In the genomic region with DNA sequence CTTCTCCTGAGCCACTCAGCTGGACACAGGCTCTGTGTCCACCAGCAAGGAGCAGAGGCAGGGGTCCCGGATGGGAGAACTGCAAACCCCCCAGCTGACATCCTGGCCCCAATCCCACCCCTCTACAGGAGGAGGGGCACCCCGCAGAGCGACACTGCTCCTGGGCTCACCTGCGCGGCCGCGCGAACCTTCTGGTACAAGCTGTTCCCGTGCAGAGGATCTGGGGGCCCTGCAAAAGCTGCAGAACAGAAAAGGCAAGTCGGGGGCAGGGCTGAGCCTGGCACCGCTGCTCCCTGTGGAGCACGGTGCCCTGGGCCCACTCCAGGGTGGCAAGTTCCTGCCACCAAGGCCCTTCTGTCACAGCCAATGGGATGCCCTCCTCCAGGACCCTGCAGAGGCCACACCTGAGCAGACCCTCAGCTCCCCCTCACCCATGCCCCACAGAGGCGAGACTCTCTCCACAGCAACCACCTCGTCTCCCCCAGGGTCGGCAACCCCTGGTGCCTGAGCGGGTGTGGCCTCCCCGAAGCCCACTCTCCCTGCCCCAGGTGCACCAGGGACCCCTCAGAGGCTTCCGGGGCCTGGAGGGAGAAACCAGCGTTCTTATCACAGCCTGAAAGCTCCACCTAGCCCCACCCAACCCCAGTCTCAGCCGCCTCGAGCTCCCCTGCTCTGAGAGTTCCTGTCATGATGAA, we compare ENCODE assay signal across 20 cellular contexts. TPM values are rescaled to one million over a fixed set of nuclear protein-coding genes. Genes with fewer than 3 reads are reported as not detected.
A peak's percentile ranks its signal among the peaks of the same experiment; 100 is the strongest.
DNase-seq lines count a peak whose midpoint lies in the region; ATAC-seq and TF ChIP-seq lines count a peak whose summit lies in the region.
"Had no signal": no experiment of that assay in that cellular context is flagged by ENCODE, and none has a peak within 500 bp of the region (broad histone marks: within the 10 kb centered on the region; RNA-seq: fewer than 3 reads in every experiment).

No MANE protein-coding gene starts in this region.

- H4K20me1 ChIP-seq in neural progenitor cell (ENCODE audit: low read depth), result peaks cover 9% of the 10 kb centered on the region

- H3K36me3 ChIP-seq in left ventricle myocardium inferior (peaks cover 50% of the 10 kb centered on the region), Caco-2 (ENCODE audit: control insufficient read depth, insufficient read depth, low read length) (peaks cover 5% of the 10 kb centered on the region), neural progenitor cell (no peaks in the 10 kb centered on the region)

- H3K36me3 Mint-ChIP-seq in Caco-2 (ENCODE audit: insufficient read depth, unreplicated experiment) (peaks cover 32% of the 10 kb centered on the region), nephron progenitor cell (ENCODE audit: low read depth) (peaks cover 13% of the 10 kb centered on the region), neural progenitor cell (peaks cover 11% of the 10 kb centered on the region)
- peaks cover 21% of the 10 kb centered on the region for H3K36me3 Mint-ChIP-seq in activated CD4-positive, alpha-beta memory T cell treated with anti-CD3 and anti-CD28 coated beads, Interleukin-2, amount 10 ng/mL, durations not matched to agents 7 days and 5 days (ENCODE audit: low read depth)

- H3K4me3 Mint-ChIP-seq in Caco-2 (ENCODE audit: unreplicated experiment) (peak overlapping the region; percentile 17), nephron progenitor cell (no peak overlapping the region), neural progenitor cell (no peak overlapping the region)
- H3K4me3 Mint-ChIP-seq in activated CD4-positive, alpha-beta memory T cell treated with anti-CD3 and anti-CD28 coated beads, Interleukin-2, amount 10 ng/mL, durations not matched to agents 7 days and 5 days, result no peak overlapping the region
- H3K4me3 Mint-ChIP-seq: CD8-positive, alpha-beta T cell had no signal

- H3K4me2 ChIP-seq in neural progenitor cell, result no peak overlapping the region
- H3K4me2 ChIP-seq: BLaER1 had no signal

- DNase-seq in Right ventricle myocardium superior (peak; percentile 26), left ventricle myocardium inferior (no peak), Caco-2 (no peak), nephron progenitor cell (no peak), neural progenitor cell (ENCODE audit: low spot score) (no peak)
- no peak for DNase-seq in activated CD4-positive, alpha-beta memory T cell treated with anti-CD3 and anti-CD28 coated beads, Interleukin-2, amount 10 ng/mL, durations not matched to agents 7 days and 5 days
- DNase-seq: CD4-positive, CD25-positive, alpha-beta regulatory T cell; CD8-positive, alpha-beta T cell; DMS 273 treated with DMSO at 0.1 percent for 48 hours; DMS79; EL; GDM1; GM23248; H7; HCEC 1CT had no signal

- H3K9me3 Mint-ChIP-seq in Caco-2 (ENCODE audit: unreplicated experiment) (no peaks in the 10 kb centered on the region), nephron progenitor cell (no peaks in the 10 kb centered on the region), neural progenitor cell (no peaks in the 10 kb centered on the region)
- no peaks in the 10 kb centered on the region for H3K9me3 Mint-ChIP-seq in activated CD4-positive, alpha-beta memory T cell treated with anti-CD3 and anti-CD28 coated beads, Interleukin-2, amount 10 ng/mL, durations not matched to agents 7 days and 5 days
- H3K9me3 Mint-ChIP-seq: CD4-positive, CD25-positive, alpha-beta regulatory T cell; CD8-positive, alpha-beta T cell had no signal

- H3K9me3 ChIP-seq in left ventricle myocardium inferior (replicated peaks), result no peaks in the 10 kb centered on the region
- no peaks in the 10 kb centered on the region for H3K9me3 ChIP-seq in Caco-2
- no peaks in the 10 kb centered on the region for H3K9me3 ChIP-seq in neural progenitor cell (ENCODE audit: low read depth)
- H3K9me3 ChIP-seq: BLaER1 had no signal

- H3K27ac ChIP-seq in left ventricle myocardium inferior (replicated peaks), result no peak overlapping the region
- no peak overlapping the region for H3K27ac ChIP-seq in neural progenitor cell
- H3K27ac ChIP-seq: 22Rv1, BLaER1, C4-2B, GM23248 had no signal

- no peak for ATAC-seq in Right ventricle myocardium superior (ENCODE audit: poor library complexity)
- ATAC-seq: CD8-positive, alpha-beta T cell; GM12878 had no signal

- peaks cover 12% of the 10 kb centered on the region for H3K79me2 ChIP-seq in neural progenitor cell (ENCODE audit: low read depth)

- no peaks in the 10 kb centered on the region for H3F3A ChIP-seq in neural progenitor cell (ENCODE audit: low read depth)

- H2AFZ ChIP-seq in neural progenitor cell (replicated peaks), result no peak overlapping the region
- H2AFZ ChIP-seq: GM23248 had no signal

- no peaks in the 10 kb centered on the region for H3K27me3 ChIP-seq in left ventricle myocardium inferior (ENCODE audit: low read depth)
- no peaks in the 10 kb centered on the region for H3K27me3 ChIP-seq in Caco-2 (replicated peaks; ENCODE audit: control insufficient read depth, insufficient read depth, low read length)
- no peaks in the 10 kb centered on the region for H3K27me3 ChIP-seq in neural progenitor cell
- H3K27me3 ChIP-seq: BLaER1 had no signal

- H3K27ac Mint-ChIP-seq in Caco-2 (ENCODE audit: unreplicated experiment) (peak overlapping the region; percentile 5), nephron progenitor cell (peak overlapping the region; percentile 60), neural progenitor cell (no peak overlapping the region)
- no peak overlapping the region for H3K27ac Mint-ChIP-seq in activated CD4-positive, alpha-beta memory T cell treated with anti-CD3 and anti-CD28 coated beads, Interleukin-2, amount 10 ng/mL, durations not matched to agents 7 days and 5 days
- H3K27ac Mint-ChIP-seq: CD8-positive, alpha-beta T cell had no signal

- TF ChIP-seq CTCF in left ventricle myocardium inferior (IDR thresholded peaks at IDR 0.05; ENCODE audit: borderline replicate concordance) (no peak), Caco-2 (IDR thresholded peaks at IDR 0.05; ENCODE audit: insufficient read depth in 1 of 2, low read depth in 1 of 2, low read length in 1 of 2, severe bottlenecking in 1 of 2, unreplicated experiment in 1 of 2) (no peak), nephron progenitor cell (IDR thresholded peaks at IDR 0.05) (no peak), neural progenitor cell (IDR thresholded peaks at IDR 0.05) (no peak)

- no peaks in the 10 kb centered on the region for H3K27me3 Mint-ChIP-seq in Caco-2 (ENCODE audit: insufficient read depth, unreplicated experiment)
- peaks cover 2% of the 10 kb centered on the region for H3K27me3 Mint-ChIP-seq in nephron progenitor cell (ENCODE audit: low read depth, poor library complexity)
- peaks cover 6% of the 10 kb centered on the region for H3K27me3 Mint-ChIP-seq in neural progenitor cell (ENCODE audit: insufficient read depth, low read depth)
- no peaks in the 10 kb centered on the region for H3K27me3 Mint-ChIP-seq in activated CD4-positive, alpha-beta memory T cell treated with anti-CD3 and anti-CD28 coated beads, Interleukin-2, amount 10 ng/mL, durations not matched to agents 7 days and 5 days
- H3K27me3 Mint-ChIP-seq: B cell; CD4-positive, CD25-positive, alpha-beta regulatory T cell had no signal

- CTCF ChIA-PET in Caco-2 (lab: Charles Lee), result interaction anchor here (0.8 kb wide), 1 partner anchor 11 kb away, joined by 3 read pairs; a partner anchor contains a TSS
- CTCF ChIA-PET in activated CD4-positive, alpha-beta memory T cell treated with anti-CD3 and anti-CD28 coated beads, Interleukin-2, amount 10 ng/mL, durations not matched to agents 7 days and 5 days (lab: Charles Lee), result no interaction called here

- peaks cover 13% of the 10 kb centered on the region for H3K4me1 Mint-ChIP-seq in Caco-2 (ENCODE audit: low read depth, unreplicated experiment)
- H3K4me1 Mint-ChIP-seq in nephron progenitor cell, result peaks cover 26% of the 10 kb centered on the region
- peaks cover 11% of the 10 kb centered on the region for H3K4me1 Mint-ChIP-seq in neural progenitor cell
- peaks cover 21% of the 10 kb centered on the region for H3K4me1 Mint-ChIP-seq in activated CD4-positive, alpha-beta memory T cell treated with anti-CD3 and anti-CD28 coated beads, Interleukin-2, amount 10 ng/mL, durations not matched to agents 7 days and 5 days

- no peak overlapping the region for H3K9ac ChIP-seq in neural progenitor cell
- H3K9ac ChIP-seq: BLaER1, GM23248 had no signal

- POLR2A ChIA-PET in Caco-2 (lab: Charles Lee), result no interaction called here
- POLR2A ChIA-PET in activated CD4-positive, alpha-beta memory T cell treated with anti-CD3 and anti-CD28 coated beads, Interleukin-2, amount 10 ng/mL, durations not matched to agents 7 days and 5 days (lab: Charles Lee), result interaction anchor here (1.4 kb wide), 1 partner anchor 275 kb away, joined by 3 read pairs; no protein-coding TSS in a partner anchor

- H3K4me3 ChIP-seq in left ventricle myocardium inferior, result no peak overlapping the region
- no peak overlapping the region for H3K4me3 ChIP-seq in Caco-2 (ENCODE audit: low read depth, low read length)
- H3K4me3 ChIP-seq in neural progenitor cell, result no peak overlapping the region
- H3K4me3 ChIP-seq: BLaER1, GM12878, GM23248 had no signal

- peaks cover 26% of the 10 kb centered on the region for H3K4me1 ChIP-seq in left ventricle myocardium inferior
- peaks cover 31% of the 10 kb centered on the region for H3K4me1 ChIP-seq in Caco-2
- H3K4me1 ChIP-seq in neural progenitor cell, result no peaks in the 10 kb centered on the region

- intact Hi-C loops in Right ventricle myocardium superior (cut with DNase I) (no loop called here), left ventricle myocardium inferior (cut with micrococcal nuclease) (no loop called here), Caco-2 (cut with micrococcal nuclease; ENCODE audit: unreplicated experiment) (no loop called here)

- BruUV-seq in Caco-2 (replicated peaks; lab: Mats Ljungman, UMichigan), result no TSS peak

RNA-seq across cellular contexts. Expression of a gene that starts 4.9 kb away (rescaled TPM):
- total RNA-seq in Right ventricle myocardium superior (13.4 TPM), left ventricle myocardium inferior (15.9 TPM), Caco-2 (2022) (38.7 and 40.3 TPM in 2 replicates), neural progenitor cell (ENCODE audit: low replicate concordance) (20.6 and 28.0 TPM in 2 replicates)
- total RNA-seq in activated CD4-positive, alpha-beta memory T cell treated with anti-CD3 and anti-CD28 coated beads, Interleukin-2, amount 10 ng/mL, durations not matched to agents 7 days and 5 days, result 10 to 100 TPM; 55.0 to 55.4 TPM

RNA-seq across cellular contexts. Expression of a gene that starts 5.2 kb away (rescaled TPM):
- total RNA-seq in Right ventricle myocardium superior (59.4 TPM), left ventricle myocardium inferior (61.5 TPM), Caco-2 (2022) (65.0 and 66.7 TPM in 2 replicates), neural progenitor cell (ENCODE audit: low replicate concordance) (29.8 and 34.7 TPM in 2 replicates)
- total RNA-seq in activated CD4-positive, alpha-beta memory T cell treated with anti-CD3 and anti-CD28 coated beads, Interleukin-2, amount 10 ng/mL, durations not matched to agents 7 days and 5 days, result 10 to 100 TPM; 27.8 to 33.5 TPM

RNA-seq across cellular contexts. Expression of a gene that starts 11.2 kb away (rescaled TPM):
- total RNA-seq in Right ventricle myocardium superior, result 11.1 TPM
- 7.6 TPM for total RNA-seq in left ventricle myocardium inferior
- total RNA-seq in Caco-2 (2022), result 28.4 and 29.4 TPM in 2 replicates
- total RNA-seq in neural progenitor cell (ENCODE audit: low replicate concordance), result 7.7 and 40.9 TPM in 2 replicates
- 10 to 100 TPM; 10.1 to 11.6 TPM for total RNA-seq in activated CD4-positive, alpha-beta memory T cell treated with anti-CD3 and anti-CD28 coated beads, Interleukin-2, amount 10 ng/mL, durations not matched to agents 7 days and 5 days

Comparison
In these comparisons a context has a peak if more than half of its experiments do, and no peak if none do; other contexts are left out.
1. H3K27ac Mint-ChIP-seq: peak in Caco-2 (single experiment) and nephron progenitor cell (single experiment); none in neural progenitor cell (single experiment) and activated CD4-positive, alpha-beta memory T cell treated with anti-CD3 and anti-CD28 coated beads, Interleukin-2, amount 10 ng/mL, durations not matched to agents 7 days and 5 days (single experiment).